ENCODE assay signal across 8 cellular contexts in the genomic region with DNA sequence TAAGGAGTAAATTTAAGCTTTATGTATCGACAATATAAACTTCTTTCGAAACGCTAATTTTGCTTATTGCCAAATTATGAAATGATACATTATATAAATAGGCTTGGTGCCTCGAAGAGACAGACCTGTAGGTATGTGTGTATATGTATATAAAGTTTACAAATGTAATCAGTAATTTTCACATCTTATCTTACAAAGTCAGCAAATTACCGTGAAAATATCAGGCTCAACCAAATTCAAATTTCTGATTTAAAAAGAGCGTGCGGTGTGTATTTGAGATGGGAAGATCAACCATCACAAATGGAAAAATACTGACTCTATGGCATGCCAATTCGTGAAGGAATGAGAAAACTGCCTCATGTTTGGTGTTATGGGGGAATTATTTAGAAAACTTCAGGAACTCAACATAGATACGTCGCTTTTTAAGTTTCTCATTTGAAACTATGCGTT. TPM values are rescaled to one million over a fixed set of nuclear protein-coding genes. Genes with fewer than 3 reads are reported as not detected.
DNase-seq lines count a peak whose midpoint lies in the region; ATAC-seq and TF ChIP-seq lines count a peak whose summit lies in the region.

No MANE protein-coding gene starts in this region.

- peaks cover 26% of the 10 kb centered on the region for H3K4me1 Mint-ChIP-seq in T-helper 1 cell treated with Interleukin-12 subunit alpha and Interleukin-12 subunit beta and Interleukin-4 antibody, amounts not matched to agents 30 μg/mL and 1 μg/mL, for 36 hours (ENCODE audit: low read depth)

- peaks cover 0 to 23% of the 10 kb centered on the region in 2 donors for H3K36me3 ChIP-seq in adrenal gland (replicated peaks in 1 of 2)
- H3K36me3 ChIP-seq in suprapubic skin: peaks cover 17% of the 10 kb centered on the region

- H3K9me3 ChIP-seq in adrenal gland (replicated peaks in 1 of 3) (no peaks in the 10 kb centered on the region), suprapubic skin (no peaks in the 10 kb centered on the region)

- peak overlapping the region; percentile 99 for H3K27ac Mint-ChIP-seq in T-helper 1 cell treated with Interleukin-12 subunit alpha and Interleukin-12 subunit beta and Interleukin-4 antibody, amounts not matched to agents 30 μg/mL and 1 μg/mL, for 36 hours

- H3K27me3 Mint-ChIP-seq in T-helper 1 cell treated with Interleukin-12 subunit alpha and Interleukin-12 subunit beta and Interleukin-4 antibody, amounts not matched to agents 30 μg/mL and 1 μg/mL, for 36 hours (ENCODE audit: low read depth): no peaks in the 10 kb centered on the region

- H3K4me3 ChIP-seq in adrenal gland: peak overlapping the region; percentile 17 to 89 (median 48)
- H3K4me3 ChIP-seq in suprapubic skin: peak overlapping the region; percentile 89

- no peak for DNase-seq in T-helper 1 cell
- DNase-seq in adrenal gland: no peak
- peak; percentile 3 for DNase-seq in kidney tubule cell (ENCODE audit: low spot score)
- no peak for DNase-seq in suprapubic skin (ENCODE audit: low spot score in 2 of 2)
- no peak for DNase-seq in NK-92 treated with Interleukin-12 subunit alpha and Interleukin-12 subunit beta, amount 100 ng/mL, for 24 hours (lab: John Stamatoyannopoulos, UW)
- DNase-seq in activated CD4-positive, alpha-beta T cell treated with anti-CD3 and anti-CD28 coated beads for 4 hours: no peak

- intact Hi-C loops in adrenal gland (cut with DNase I): loop anchor here (10.0 kb wide), 1 partner anchor 91 kb away; the partner anchor contains the start of gene YAF2 (in 2 of the 2)

- no peak for TF ChIP-seq CTCF in adrenal gland (IDR thresholded peaks at IDR 0.05)
- no peak for TF ChIP-seq CTCF in suprapubic skin (IDR thresholded peaks at IDR 0.05)

- H3K27me3 ChIP-seq in adrenal gland (no peaks in the 10 kb centered on the region), suprapubic skin (no peaks in the 10 kb centered on the region)

- TF ChIP-seq EP300 in suprapubic skin (IDR thresholded peaks at IDR 0.05): no peak

- peaks cover 22% of the 10 kb centered on the region for H3K36me3 Mint-ChIP-seq in T-helper 1 cell treated with Interleukin-12 subunit alpha and Interleukin-12 subunit beta and Interleukin-4 antibody, amounts not matched to agents 30 μg/mL and 1 μg/mL, for 36 hours (ENCODE audit: low read depth)

- no peak for ATAC-seq in HG03520 (IDR thresholded peaks at IDR 0.05; ENCODE audit: unreplicated experiment)

- 22 to 32% (median 27%) methylated on average over 11 of the region's 11 CpGs for WGBS in adrenal gland, 4 donors
- 19% methylated on average over 11 of the region's 11 CpGs for WGBS in suprapubic skin

- H3K9me3 Mint-ChIP-seq in T-helper 1 cell treated with Interleukin-12 subunit alpha and Interleukin-12 subunit beta and Interleukin-4 antibody, amounts not matched to agents 30 μg/mL and 1 μg/mL, for 36 hours: no peaks in the 10 kb centered on the region

- H3K27ac ChIP-seq in adrenal gland: peak overlapping the region in 4 of 5 donors; percentile 70 to 88 (median 80)
- H3K27ac ChIP-seq in suprapubic skin: peak overlapping the region; percentile 90

- TF ChIP-seq POLR2A in adrenal gland (IDR thresholded peaks at IDR 0.05) (no peak), suprapubic skin (IDR thresholded peaks at IDR 0.05) (no peak)

- H3K4me3 Mint-ChIP-seq in T-helper 1 cell treated with Interleukin-12 subunit alpha and Interleukin-12 subunit beta and Interleukin-4 antibody, amounts not matched to agents 30 μg/mL and 1 μg/mL, for 36 hours: peak overlapping the region; percentile 99

- H3K4me1 ChIP-seq in adrenal gland (replicated peaks in 1 of 2): peaks cover 10 to 35% of the 10 kb centered on the region in 2 donors
- peaks cover 34% of the 10 kb centered on the region for H3K4me1 ChIP-seq in suprapubic skin

RNA-seq across cellular contexts. Expression of gene ZCRB1, which starts 0.5 kb away (rescaled TPM):
- 10 to 100 TPM; 23.5 to 65.2 (median 50.6) TPM for total RNA-seq in adrenal gland
- 100 to 1,000 TPM in 1 of 3 donors, 10 to 100 TPM in 2; 73.3 to 110 (median 95.9) TPM for polyA plus RNA-seq in adrenal gland
- 10 to 100 TPM; 21.3 to 31.0 (median 24.3) TPM for total RNA-seq in suprapubic skin

RNA-seq across cellular contexts. Expression of gene PPHLN1, which starts 0.6 kb away (rescaled TPM):
- total RNA-seq in adrenal gland: 10 to 100 TPM; 34.0 to 74.4 (median 52.6) TPM
- polyA plus RNA-seq in adrenal gland: 10 to 100 TPM; 22.5 to 71.1 (median 33.6) TPM
- 10 to 100 TPM; 42.0 to 74.3 (median 48.9) TPM for total RNA-seq in suprapubic skin
